In the genomic region with DNA sequence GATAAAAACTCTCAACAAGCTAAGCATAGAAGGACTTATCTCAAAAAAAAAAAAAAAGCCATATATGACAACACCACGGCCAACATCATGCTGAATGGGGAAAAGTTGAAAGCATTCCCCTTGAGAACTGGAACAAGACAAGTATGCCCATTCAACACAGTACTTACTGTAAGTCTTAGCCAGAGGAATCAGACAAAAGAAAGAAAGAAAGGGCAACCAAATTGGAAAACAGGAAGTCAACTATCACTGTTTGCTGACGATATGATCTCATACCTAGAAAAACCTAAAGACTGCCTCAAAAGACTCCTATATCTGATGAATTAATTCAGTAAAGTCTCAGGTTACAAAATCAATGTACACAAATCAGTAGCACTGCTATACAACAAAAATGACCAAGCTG, we compare ENCODE assay signal across 17 cellular contexts. TPM values are rescaled to one million over a fixed set of nuclear protein-coding genes. Genes with fewer than 3 reads are reported as not detected.
DNase-seq lines count a peak whose midpoint lies in the region; FAIRE-seq and TF ChIP-seq lines count a peak whose summit lies in the region.
"Had no signal": no experiment of that assay in that cellular context is flagged by ENCODE, and none has a peak within 500 bp of the region (broad histone marks: within the 10 kb centered on the region; RNA-seq: fewer than 3 reads in every experiment).

No MANE protein-coding gene starts in this region.

- TF ChIP-seq CTCF in Loucy (conservative IDR thresholded peaks at IDR 0.05; ENCODE audit: low read length) (no peak), endothelial cell of umbilical vein (IDR thresholded peaks at IDR 0.05; ENCODE audit: extremely low read depth in 1 of 2, insufficient read depth in 1 of 2, low read depth in 1 of 2, low read length in 2 of 2) (no peak)

- no peaks in the 10 kb centered on the region for H3K9me3 ChIP-seq in Loucy (ENCODE audit: insufficient read depth, low read depth, low read length)
- no peaks in the 10 kb centered on the region for H3K9me3 ChIP-seq in endothelial cell of umbilical vein (replicated peaks; ENCODE audit: control insufficient read depth, insufficient read depth, low read length)
- H3K9me3 ChIP-seq: ascending aorta, BE2C, transverse colon had no signal

- H3K9ac ChIP-seq in Loucy (ENCODE audit: low read depth, low read length, poor library complexity, severe bottlenecking) (no peak overlapping the region), endothelial cell of umbilical vein (replicated peaks; ENCODE audit: extremely low read depth, insufficient read depth, low read length) (no peak overlapping the region)

- H3K4me3 Mint-ChIP-seq in activated CD4-positive, alpha-beta memory T cell treated with anti-CD3 and anti-CD28 coated beads for 36 hours: peak overlapping the region; percentile 60
- H3K4me3 Mint-ChIP-seq: nephron had no signal

- peak overlapping the region; percentile 67 for H3K4me2 ChIP-seq in Loucy (ENCODE audit: low read depth, low read length, poor library complexity, severe bottlenecking)
- H3K4me2 ChIP-seq in endothelial cell of umbilical vein (ENCODE audit: insufficient read depth, low read length): no peak overlapping the region

- H3K27ac ChIP-seq in endothelial cell of umbilical vein (ENCODE audit: insufficient read depth, low read depth, low read length): no peak overlapping the region
- H3K27ac ChIP-seq: 22Rv1, ascending aorta had no signal

- H3K27me3 ChIP-seq in Loucy (ENCODE audit: insufficient read depth, low read length, poor library complexity, severe bottlenecking): no peaks in the 10 kb centered on the region
- H3K27me3 ChIP-seq in endothelial cell of umbilical vein (ENCODE audit: control insufficient read depth in 2 of 2, insufficient read depth in 2 of 2, low read length in 2 of 2): no peaks in the 10 kb centered on the region
- H3K27me3 ChIP-seq: ascending aorta, BE2C, transverse colon had no signal

- no TSS peak for BruUV-seq in endothelial cell of umbilical vein (replicated peaks; lab: Mats Ljungman, UMichigan)

- DNase-seq in NCI-H748 (lab: John Stamatoyannopoulos, UW; ENCODE audit: unreplicated experiment) (peak; percentile 34), NCI-H748 treated with DMSO at 0.1 percent for 48 hours (lab: John Stamatoyannopoulos, UW) (no peak), endothelial cell of umbilical vein (ENCODE audit: low read depth, low spot score) (peak; percentile 34), cerebellar cortex (ENCODE audit: low spot score) (no peak), NCI-H1105 treated with DMSO at 0.1 percent for 48 hours (lab: John Stamatoyannopoulos, UW) (no peak), RPMI8226 (no peak)
- DNase-seq in activated CD4-positive, alpha-beta memory T cell treated with anti-CD3 and anti-CD28 coated beads for 36 hours: no peak
- DNase-seq: BE2C, foreskin fibroblast, H7, hippocampal formation, NCI-H146, transverse colon had no signal

- no peaks in the 10 kb centered on the region for H3F3A ChIP-seq in Loucy (ENCODE audit: low read depth)

- H2AFZ ChIP-seq in Loucy (ENCODE audit: low read length): no peak overlapping the region
- H2AFZ ChIP-seq in endothelial cell of umbilical vein (ENCODE audit: low read depth, low read length): no peak overlapping the region

- TF ChIP-seq POLR2A in endothelial cell of umbilical vein (IDR thresholded peaks at IDR 0.05; ENCODE audit: low read depth, low read length): no peak

- FAIRE-seq in endothelial cell of umbilical vein (lab: Jason Lieb, UNC): no peak

- no peaks in the 10 kb centered on the region for H3K36me3 Mint-ChIP-seq in activated CD4-positive, alpha-beta memory T cell treated with anti-CD3 and anti-CD28 coated beads for 36 hours

- H3K4me1 ChIP-seq in Loucy (ENCODE audit: insufficient read depth, low read length, poor library complexity, severe bottlenecking) (peaks cover 85% of the 10 kb centered on the region), endothelial cell of umbilical vein (ENCODE audit: control insufficient read depth, extremely low read depth, insufficient read depth, low read length) (no peaks in the 10 kb centered on the region)
- H3K4me1 ChIP-seq: ascending aorta, BE2C had no signal

- dilution Hi-C loops in endothelial cell of umbilical vein (cut with MboI; ENCODE audit: extremely low pct_ligation_motif_present, low sequenced_read_pairs): no loop called here

- POLR2A ChIA-PET in activated CD4-positive, alpha-beta memory T cell treated with anti-CD3 and anti-CD28 coated beads for 36 hours (lab: Charles Lee): no interaction called here
- POLR2A ChIA-PET in endothelial cell of umbilical vein (lab: Charles Lee): no interaction called here

- peak overlapping the region; percentile 80 for H3K27ac Mint-ChIP-seq in activated CD4-positive, alpha-beta memory T cell treated with anti-CD3 and anti-CD28 coated beads for 36 hours
- H3K27ac Mint-ChIP-seq: nephron had no signal

- H3K9me1 ChIP-seq in endothelial cell of umbilical vein (replicated peaks; ENCODE audit: control insufficient read depth, extremely low read depth, insufficient read depth, low read length): no peaks in the 10 kb centered on the region

- H3K9me3 Mint-ChIP-seq in activated CD4-positive, alpha-beta memory T cell treated with anti-CD3 and anti-CD28 coated beads for 36 hours: no peaks in the 10 kb centered on the region
- H3K9me3 Mint-ChIP-seq: nephron had no signal

- H3K9me2 ChIP-seq in Loucy (replicated peaks; ENCODE audit: low read depth, low read length): no peaks in the 10 kb centered on the region

- H4K20me1 ChIP-seq in Loucy (ENCODE audit: insufficient read depth, low read length, poor library complexity, severe bottlenecking): no peaks in the 10 kb centered on the region
- H4K20me1 ChIP-seq in endothelial cell of umbilical vein (replicated peaks; ENCODE audit: control insufficient read depth, extremely low read depth, insufficient read depth, low read length): no peaks in the 10 kb centered on the region

- H3K36me3 ChIP-seq in Loucy (ENCODE audit: insufficient read depth, low read length) (no peaks in the 10 kb centered on the region), endothelial cell of umbilical vein (ENCODE audit: control insufficient read depth in 2 of 2, extremely low read depth in 1 of 2, insufficient read depth in 2 of 2, low read length in 2 of 2) (no peaks in the 10 kb centered on the region)
- H3K36me3 ChIP-seq: ascending aorta, BE2C, transverse colon had no signal

- H3K4me3 ChIP-seq in Loucy (ENCODE audit: low read length, poor library complexity, severe bottlenecking) (no peak overlapping the region), endothelial cell of umbilical vein (replicated peaks in 1 of 3; ENCODE audit: insufficient read depth in 1 of 3, low read depth in 1 of 3, low read length in 3 of 3) (no peak overlapping the region)
- H3K4me3 ChIP-seq: ascending aorta, transverse colon had no signal

- peaks cover 46% of the 10 kb centered on the region for H3K4me1 Mint-ChIP-seq in activated CD4-positive, alpha-beta memory T cell treated with anti-CD3 and anti-CD28 coated beads for 36 hours (ENCODE audit: low read depth)

- CTCF ChIA-PET in activated CD4-positive, alpha-beta memory T cell treated with anti-CD3 and anti-CD28 coated beads for 36 hours (lab: Charles Lee): interaction anchor here (0.8 kb wide), 1 partner anchor 25 kb away, joined by 4 read pairs; a partner anchor contains a TSS
- CTCF ChIA-PET in endothelial cell of umbilical vein (lab: Charles Lee): interaction anchor here (1.5 kb wide), 1 partner anchor 48 kb away, joined by 3 read pairs; no protein-coding TSS in a partner anchor

- H3K27me3 Mint-ChIP-seq in activated CD4-positive, alpha-beta memory T cell treated with anti-CD3 and anti-CD28 coated beads for 36 hours: no peaks in the 10 kb centered on the region

- H3K79me2 ChIP-seq in Loucy (ENCODE audit: insufficient read depth, low read length) (no peaks in the 10 kb centered on the region), endothelial cell of umbilical vein (ENCODE audit: control insufficient read depth, insufficient read depth, low read length) (no peaks in the 10 kb centered on the region)

- intact Hi-C loops in activated CD4-positive, alpha-beta memory T cell treated with anti-CD3 and anti-CD28 coated beads for 36 hours (cut with micrococcal nuclease): loop anchor here (1.0 to 2.0 kb wide), 3 partner anchors 14 to 77 kb away; no protein-coding TSS in a partner anchor
- intact Hi-C loops in endothelial cell of umbilical vein (cut with micrococcal nuclease): no loop called here

TF ChIP-seq in endothelial cell of umbilical vein, 7 proteins besides CTCF, POLR2A, EP300 and RAD21:
- TF ChIP-seq JUN (IDR thresholded peaks at IDR 0.05; ENCODE audit: borderline replicate concordance, insufficient read depth, insufficient read length, low read depth): no peak
- no peak for TF ChIP-seq GATA2 (IDR thresholded peaks at IDR 0.05; ENCODE audit: insufficient read depth, insufficient read length, low read depth, low read length)
- no peak for TF ChIP-seq MYC (IDR thresholded peaks at IDR 0.05; ENCODE audit: low read depth, low read length)
- no peak for TF ChIP-seq FOS (IDR thresholded peaks at IDR 0.05; ENCODE audit: borderline replicate concordance, insufficient read depth, low read length)
- TF ChIP-seq, protein P1, sequence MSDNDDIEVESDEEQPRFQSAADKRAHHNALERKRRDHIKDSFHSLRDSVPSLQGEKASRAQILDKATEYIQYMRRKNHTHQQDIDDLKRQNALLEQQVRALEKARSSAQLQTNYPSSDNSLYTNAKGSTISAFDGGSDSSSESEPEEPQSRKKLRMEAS (IDR thresholded peaks at IDR 0.05; ENCODE audit: insufficient read depth, insufficient read length): no peak
- TF ChIP-seq EZH2 (IDR thresholded peaks at IDR 0.05; ENCODE audit: borderline replicate concordance, low read depth, low read length, severe bottlenecking): no peak
- TF ChIP-seq POLR2AphosphoS5 (IDR thresholded peaks at IDR 0.05; ENCODE audit: insufficient read depth, low read depth, low read length): no peak

RNA-seq across cellular contexts. Expression of a gene that starts 24.6 kb away (rescaled TPM):
- total RNA-seq in activated CD4-positive, alpha-beta memory T cell treated with anti-CD3 and anti-CD28 coated beads for 36 hours: 10 to 100 TPM; 53.7 to 59.9 TPM
- total RNA-seq in endothelial cell of umbilical vein: 22.5 and 23.6 TPM in 2 replicates
- 35.9 and 37.4 TPM in 2 replicates for polyA plus RNA-seq in endothelial cell of umbilical vein
- polyA plus RNA-seq in endothelial cell of umbilical vein (2011; cell fraction: cytosol; rRNA removed): 15.6 and 34.0 TPM in 2 replicates
- polyA plus RNA-seq in endothelial cell of umbilical vein (2011; cell fraction: nucleus; rRNA removed): 16.1 and 18.9 TPM in 2 replicates
- 14.7 and 21.5 TPM in 2 replicates for polyA plus RNA-seq in endothelial cell of umbilical vein (2012)
- 14.1 and 17.7 TPM in 2 replicates for polyA minus RNA-seq in endothelial cell of umbilical vein
- polyA minus RNA-seq in endothelial cell of umbilical vein (2011; cell fraction: cytosol; rRNA and poly(A)+ RNA removed): 3.5 TPM
- 23.7 and 42.1 TPM in 2 replicates for polyA minus RNA-seq in endothelial cell of umbilical vein (2011; cell fraction: nucleus; rRNA and poly(A)+ RNA removed)

Comparison
In these comparisons a context has a peak if more than half of its experiments do, and no peak if none do; other contexts are left out.
1. DNase-seq: peak in NCI-H748 (single experiment) and endothelial cell of umbilical vein (single experiment); none in NCI-H748 treated with DMSO at 0.1 percent for 48 hours (single experiment), activated CD4-positive, alpha-beta memory T cell treated with anti-CD3 and anti-CD28 coated beads for 36 hours (single experiment), cerebellar cortex (single experiment), NCI-H1105 treated with DMSO at 0.1 percent for 48 hours (single experiment) and RPMI8226 (single experiment).